16 cellular contexts compared by ENCODE assay signal in the genomic region with DNA sequence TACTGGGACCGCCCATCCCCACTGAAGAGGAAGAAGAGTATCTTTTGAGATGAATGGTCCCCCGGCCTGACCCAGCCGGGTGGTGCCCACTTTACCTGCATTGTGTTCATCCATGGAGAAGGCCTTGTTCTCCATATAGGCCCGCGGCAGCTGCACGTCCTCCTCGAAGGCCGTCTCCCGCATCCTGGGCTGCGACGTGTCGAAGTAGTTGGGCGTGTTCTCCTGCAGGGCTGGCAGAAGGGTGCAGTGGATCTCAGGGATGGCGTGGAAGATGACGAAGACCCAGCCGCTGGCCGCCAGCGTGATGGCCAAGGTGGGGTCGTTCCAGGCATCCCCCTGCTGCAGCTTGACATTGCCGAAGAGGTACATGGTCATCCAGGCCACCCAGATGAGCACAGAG. TPM values are rescaled to one million over a fixed set of nuclear protein-coding genes. Genes with fewer than 3 reads are reported as not detected.
"Had no signal": no experiment of that assay in that cellular context is flagged by ENCODE, and none has a peak within 500 bp of the region (broad histone marks: within the 10 kb centered on the region; RNA-seq: fewer than 3 reads in every experiment).

No MANE protein-coding gene starts in this region.

- H3K27ac Mint-ChIP-seq: mesothelial cell of epicardium; natural killer cell; neural progenitor cell; stimulated activated naive B cell treated with anti-CD40 and anti-IgM and Interleukin-4, amounts not matched to agents 10 μg/mL and 1 μg/mL and 100 μg/mL, for 72 hours; stimulated activated naive CD8-positive, alpha-beta T cell treated with anti-CD3 and anti-CD28 coated beads, Interleukin-15, amount 100 ng/mL, for 72 hours; type B pancreatic cell had no signal

- H3K4me3 Mint-ChIP-seq: mesothelial cell of epicardium; natural killer cell; neural progenitor cell; stimulated activated naive B cell treated with anti-CD40 and anti-IgM and Interleukin-4, amounts not matched to agents 10 μg/mL and 1 μg/mL and 100 μg/mL, for 72 hours; stimulated activated naive CD8-positive, alpha-beta T cell treated with anti-CD3 and anti-CD28 coated beads, Interleukin-15, amount 100 ng/mL, for 72 hours; type B pancreatic cell had no signal

- H3K27me3 Mint-ChIP-seq: type B pancreatic cell had no signal

- ATAC-seq: left lobe of liver; natural killer cell; stimulated activated naive B cell treated with anti-CD40 and anti-IgM and Interleukin-4, amounts not matched to agents 10 μg/mL and 1 μg/mL and 100 μg/mL, for 72 hours; stimulated activated naive CD8-positive, alpha-beta T cell treated with anti-CD3 and anti-CD28 coated beads, Interleukin-15, amount 100 ng/mL, for 72 hours had no signal

- H3K4me2 ChIP-seq: neural progenitor cell had no signal

- H3K4me3 ChIP-seq: coronary artery, esophagus squamous epithelium, neural progenitor cell, sigmoid colon, skin epidermis, thyroid gland had no signal

- H3K4me1 Mint-ChIP-seq: mesothelial cell of epicardium, natural killer cell had no signal

- H3K36me3 Mint-ChIP-seq: natural killer cell; stimulated activated naive B cell treated with anti-CD40 and anti-IgM and Interleukin-4, amounts not matched to agents 10 μg/mL and 1 μg/mL and 100 μg/mL, for 72 hours had no signal

- H3K27me3 ChIP-seq: esophagus squamous epithelium, neural progenitor cell, sigmoid colon, thyroid gland had no signal

- H3K9ac ChIP-seq: neural progenitor cell had no signal

- H3K9me3 Mint-ChIP-seq: mesothelial cell of epicardium; natural killer cell; neural progenitor cell; stimulated activated naive B cell treated with anti-CD40 and anti-IgM and Interleukin-4, amounts not matched to agents 10 μg/mL and 1 μg/mL and 100 μg/mL, for 72 hours; stimulated activated naive CD8-positive, alpha-beta T cell treated with anti-CD3 and anti-CD28 coated beads, Interleukin-15, amount 100 ng/mL, for 72 hours; type B pancreatic cell had no signal

- H3K36me3 ChIP-seq: neural progenitor cell, sigmoid colon had no signal

- H2AFZ ChIP-seq: neural progenitor cell had no signal

- H3K27ac ChIP-seq: coronary artery, esophagus squamous epithelium, neural progenitor cell, sigmoid colon, skin epidermis, thyroid gland had no signal

- H3K4me1 ChIP-seq: sigmoid colon, thyroid gland had no signal

- H3K9me3 ChIP-seq: esophagus squamous epithelium, sigmoid colon, thyroid gland had no signal

- DNase-seq: effector memory CD4-positive, alpha-beta T cell; esophagus squamous epithelium; foreskin fibroblast; natural killer cell; sigmoid colon; stimulated activated CD4-positive, alpha-beta T cell treated with anti-CD3 and anti-CD28 coated beads, Interleukin-2, amount 100 ng/mL, for 24 hours; stimulated activated CD4-positive, alpha-beta T cell treated with anti-CD3 and anti-CD28 coated beads, Interleukin-4, amount 100 ng/mL, for 4 hours; stimulated activated naive B cell treated with anti-CD40 and anti-IgM and Interleukin-4, amounts not matched to agents 10 μg/mL and 1 μg/mL and 100 μg/mL, for 72 hours; stimulated activated naive CD8-positive, alpha-beta T cell treated with anti-CD3 and anti-CD28 coated beads, Interleukin-15, amount 100 ng/mL, for 72 hours; thyroid gland had no signal

RNA-seq across cellular contexts. Expression of gene GPRC5B, which starts 12.9 kb away (rescaled TPM):
- total RNA-seq: natural killer cell had no signal
